Comparison of ENCODE assay signal across 20 cellular contexts in the genomic region with DNA sequence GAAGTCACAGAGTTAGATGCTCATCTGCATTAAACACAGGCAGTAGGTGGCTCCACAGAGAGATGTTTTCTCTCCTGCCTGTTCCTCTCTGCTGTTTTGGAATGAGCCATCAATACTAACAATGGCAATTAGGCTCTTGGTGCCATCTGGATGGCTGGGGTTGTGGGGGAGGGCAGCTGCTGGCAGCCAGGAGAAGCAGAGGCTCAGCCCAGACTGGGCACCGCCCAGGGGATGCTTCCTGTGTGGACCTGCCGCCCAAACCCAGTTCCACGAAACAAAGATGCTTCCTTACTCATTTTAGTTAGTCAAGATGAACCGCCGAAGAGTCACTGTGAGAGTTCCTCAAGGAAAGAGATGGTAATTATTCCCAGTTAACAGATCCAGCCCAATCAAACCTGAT. TPM values are rescaled to one million over a fixed set of nuclear protein-coding genes. Genes with fewer than 3 reads are reported as not detected.
"Had no signal": no experiment of that assay in that cellular context is flagged by ENCODE, and none has a peak within 500 bp of the region (broad histone marks: within the 10 kb centered on the region; RNA-seq: fewer than 3 reads in every experiment).

No MANE protein-coding gene starts in this region.

- H3K9me3 ChIP-seq: ascending aorta, colonic mucosa, gastrocnemius medialis, heart left ventricle, left ventricle myocardium inferior, tibial nerve, uterus had no signal

- H3K4me3 ChIP-seq: ascending aorta, colonic mucosa, gastrocnemius medialis, heart left ventricle, left ventricle myocardium inferior, tibial nerve, uterus had no signal

- H3K27ac ChIP-seq: ascending aorta, colonic mucosa, gastrocnemius medialis, heart left ventricle, left ventricle myocardium inferior, tibial nerve, uterus, WERI-Rb-1 had no signal

- H3K36me3 ChIP-seq: ascending aorta, colonic mucosa, gastrocnemius medialis, heart left ventricle, left ventricle myocardium inferior, tibial nerve, uterus, WERI-Rb-1 had no signal

- H3K4me1 ChIP-seq: ascending aorta, colonic mucosa, gastrocnemius medialis, heart left ventricle, left ventricle myocardium inferior, uterus had no signal

- H3K27me3 ChIP-seq: ascending aorta, colonic mucosa, gastrocnemius medialis, tibial nerve, uterus had no signal

- H3K27ac Mint-ChIP-seq: activated naive CD4-positive, alpha-beta T cell treated with anti-CD3 and anti-CD28 coated beads, Interleukin-2, amount 50 U/mL, for 24 hours; progenitor cell of endocrine pancreas had no signal

- H3K4me1 Mint-ChIP-seq: activated naive CD4-positive, alpha-beta T cell treated with anti-CD3 and anti-CD28 coated beads, Interleukin-2, amount 50 U/mL, for 24 hours had no signal

- H3K36me3 Mint-ChIP-seq: activated naive CD4-positive, alpha-beta T cell treated with anti-CD3 and anti-CD28 coated beads, Interleukin-2, amount 50 U/mL, for 24 hours had no signal

- ATAC-seq: gastrocnemius medialis; heart left ventricle; stimulated activated naive CD8-positive, alpha-beta T cell treated with anti-CD3 and anti-CD28 coated beads, Interleukin-15, Interleukin-2, amounts not matched to agents 100 U/mL and 50 U/mL, for 24 hours had no signal

- DNase-seq: activated CD4-positive, alpha-beta T cell treated with anti-CD3 and anti-CD28 coated beads for 1 hour; activated CD4-positive, alpha-beta T cell treated with anti-CD3 and anti-CD28 coated beads, Interleukin-2, amount 50 U/mL, for 4 hours; activated gamma-delta T cell; colonic mucosa; gastrocnemius medialis; heart left ventricle; kidney glomerular epithelial cell; left ventricle myocardium inferior; stimulated activated CD4-positive, alpha-beta T cell treated with anti-CD3 and anti-CD28 coated beads, Interleukin-2, amount 100 ng/mL, for 24 hours; stimulated activated naive CD8-positive, alpha-beta T cell treated with anti-CD3 and anti-CD28 coated beads, Interleukin-15, Interleukin-2, amounts not matched to agents 100 U/mL and 50 U/mL, for 24 hours; substantia nigra; uterus; WERI-Rb-1 had no signal

- H3K9me3 Mint-ChIP-seq: activated naive CD4-positive, alpha-beta T cell treated with anti-CD3 and anti-CD28 coated beads, Interleukin-2, amount 50 U/mL, for 24 hours; central memory CD8-positive, alpha-beta T cell had no signal

- H3K4me3 Mint-ChIP-seq: activated naive CD4-positive, alpha-beta T cell treated with anti-CD3 and anti-CD28 coated beads, Interleukin-2, amount 50 U/mL, for 24 hours; central memory CD8-positive, alpha-beta T cell had no signal

RNA-seq across cellular contexts. Expression of a gene that starts 50.8 kb away (rescaled TPM):
- total RNA-seq: ascending aorta, heart left ventricle, left ventricle myocardium inferior, osteoblast had no signal
- polyA plus RNA-seq: esophagus, heart left ventricle had no signal
